In genomic region chr9:135528842-135529435, GRCh38 we compare ENCODE assay signal across 4 cellular contexts. TPM values are rescaled to one million over a fixed set of nuclear protein-coding genes. Genes with fewer than 3 reads are reported as not detected.
"Had no signal": no experiment of that assay in that cellular context is flagged by ENCODE, and none has a peak within 500 bp of the region (broad histone marks: within the 10 kb centered on the region; RNA-seq: fewer than 3 reads in every experiment).

No MANE protein-coding gene starts in this region.

RNA-seq across cellular contexts. Expression of gene LCN1, which starts 7.7 kb away (rescaled TPM):
- total RNA-seq: HT-29, SK-MEL-5 had no signal
- polyA plus RNA-seq: SK-N-SH had no signal

RNA-seq across cellular contexts. Expression of gene OBP2A, which starts 17.0 kb away (rescaled TPM):
- total RNA-seq: HT-29, NCI-H460, SK-MEL-5 had no signal
- polyA plus RNA-seq: SK-N-SH had no signal

RNA-seq across cellular contexts. Expression of gene PAEP, which starts 32.6 kb away (rescaled TPM):
- total RNA-seq: HT-29 had no signal
